ENCODE assay signal across 8 cellular contexts in the genomic region with DNA sequence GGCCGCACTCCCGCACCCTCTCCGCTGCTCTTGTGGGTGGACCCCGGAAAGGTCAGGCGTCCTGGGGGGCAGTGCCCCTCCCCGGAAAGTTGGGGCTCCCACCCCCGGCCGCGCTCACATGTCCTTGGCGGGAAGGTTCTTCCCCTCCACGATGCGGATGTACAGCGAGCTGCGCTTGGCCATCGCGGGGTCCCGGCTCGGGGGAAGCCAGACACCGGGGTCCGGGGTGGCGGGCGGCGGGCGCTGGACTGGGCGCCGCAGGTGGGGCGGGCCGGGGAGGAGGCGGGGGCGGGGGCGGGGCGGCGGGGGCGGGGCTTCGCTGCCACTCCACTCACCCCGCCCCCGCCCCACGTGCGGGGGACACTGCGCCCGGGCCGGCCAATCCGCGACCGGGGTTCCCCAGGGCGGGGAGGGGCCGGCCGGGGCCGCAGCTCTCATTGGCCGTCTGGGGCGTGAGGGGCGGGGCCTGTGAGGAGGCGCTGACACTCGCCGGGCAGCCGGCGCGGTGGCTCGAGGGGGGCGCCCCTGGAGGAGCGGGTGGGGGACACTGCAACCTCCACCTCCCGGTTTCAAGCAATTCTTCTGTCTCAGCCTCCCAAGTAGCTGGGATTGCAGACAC. TPM values are rescaled to one million over a fixed set of nuclear protein-coding genes. Genes with fewer than 3 reads are reported as not detected.
A peak's percentile ranks its signal among the peaks of the same experiment; 100 is the strongest.
DNase-seq lines count a peak whose midpoint lies in the region; ATAC-seq, FAIRE-seq and TF ChIP-seq lines count a peak whose summit lies in the region.
"Not testable (repeated sequence)": the region's sequence is repeated elsewhere in the genome, so short reads cannot be mapped to it uniquely, and the experiment has no call there.

A gene (minus strand): TSS at position 250 of the 619 bp plus-strand sequence. CDS start 67 bp downstream, at position 183.

- H3K9me3 Mint-ChIP-seq in astrocyte (ENCODE audit: unreplicated experiment): not testable (repeated sequence)

- not testable (repeated sequence) for H3K79me2 ChIP-seq in astrocyte (ENCODE audit: insufficient read depth, low read length)

- H3K36me3 ChIP-seq in astrocyte (ENCODE audit: insufficient read depth, low read length); cardiac muscle cell; neuron (ENCODE audit: insufficient read depth, low read length); tibial artery: not testable (repeated sequence)

- not testable (repeated sequence) for H3K27ac Mint-ChIP-seq in T-helper 17 cell; astrocyte (ENCODE audit: unreplicated experiment)

- TF ChIP-seq CTCF in astrocyte (IDR thresholded peaks at IDR 0.05; ENCODE audit: insufficient read depth, low read depth, low read length); cardiac muscle cell (IDR thresholded peaks at IDR 0.05; ENCODE audit: low read depth, low read length); tibial artery (IDR thresholded peaks at IDR 0.05): not testable (repeated sequence)

- peak within 1 kb of the TSS; percentile 63 for H3K4me2 ChIP-seq in astrocyte (ENCODE audit: low read length)

- not testable (repeated sequence) for H3K36me3 Mint-ChIP-seq in T-helper 17 cell (ENCODE audit: low read depth); astrocyte (ENCODE audit: low read depth, unreplicated experiment)

- not testable (repeated sequence) for H4K20me1 ChIP-seq in astrocyte (ENCODE audit: insufficient read depth, low read length)

- not testable (repeated sequence) for H3K27ac ChIP-seq in astrocyte (ENCODE audit: low read depth, low read length); cardiac muscle cell
- H3K27ac ChIP-seq in tibial artery: peak within 1 kb of the TSS in 1 of 2 donors; percentile 56

- not testable (repeated sequence) for H3K27me3 Mint-ChIP-seq in T-helper 17 cell; astrocyte (ENCODE audit: low read depth, unreplicated experiment)

- ATAC-seq in GM21717 (IDR thresholded peaks at IDR 0.05; ENCODE audit: unreplicated experiment) (peak; percentile 48), HG03442 (IDR thresholded peaks at IDR 0.05; ENCODE audit: unreplicated experiment) (peak; percentile 59), T-helper 17 cell (peak; percentile 99)

- H3K4me1 Mint-ChIP-seq in T-helper 17 cell; astrocyte (ENCODE audit: low read depth, unreplicated experiment): not testable (repeated sequence)

- not testable (repeated sequence) for H2AFZ ChIP-seq in astrocyte (ENCODE audit: low read depth, low read length); neuron (ENCODE audit: low read depth, low read length)

- FAIRE-seq in astrocyte (lab: Jason Lieb, UNC): not testable (repeated sequence)

- peak within 1 kb of the TSS; percentile 57; the same call in 1 of the 2 replicates for H3K4me3 ChIP-seq in GM08714 (ENCODE audit: low read length)
- H3K4me3 ChIP-seq in astrocyte (ENCODE audit: insufficient read depth, low read depth, low read length): not testable (repeated sequence)
- H3K4me3 ChIP-seq in cardiac muscle cell: peak within 1 kb of the TSS; percentile 45
- peak within 1 kb of the TSS; percentile 37 for H3K4me3 ChIP-seq in neuron (ENCODE audit: low read length)
- H3K4me3 ChIP-seq in tibial artery: peak within 1 kb of the TSS; percentile 50 to 54

- intact Hi-C loops in tibial artery (cut with DNase I; ENCODE audit: low total_unique reads): not testable (repeated sequence)

- not testable (repeated sequence) for H3K27me3 ChIP-seq in astrocyte (ENCODE audit: insufficient read depth, low read length); cardiac muscle cell; neuron (ENCODE audit: insufficient read depth, low read length); tibial artery

- H3K9ac ChIP-seq in astrocyte (ENCODE audit: low read length): not testable (repeated sequence)

- not testable (repeated sequence) for H3K9me3 ChIP-seq in T-helper 17 cell (ENCODE audit: control insufficient read depth, low read length, poor library complexity, severe bottlenecking); astrocyte (ENCODE audit: insufficient read depth, low read depth, low read length); cardiac muscle cell (ENCODE audit: low read depth); neuron (ENCODE audit: low read length); tibial artery

- H3K4me3 Mint-ChIP-seq in T-helper 17 cell; astrocyte (ENCODE audit: unreplicated experiment): not testable (repeated sequence)

- DNase-seq in T-helper 17 cell: peak; percentile 22 to 37 (median 28)
- DNase-seq in astrocyte (ENCODE audit: low read depth): not testable (repeated sequence)
- peak in 1 of 2 donors; percentile 67 for DNase-seq in cardiac muscle cell (ENCODE audit: low read depth in 1 of 2, low spot score in 1 of 2)
- DNase-seq in tibial artery: peak; percentile 45 to 68

- H3K4me1 ChIP-seq in astrocyte (ENCODE audit: insufficient read depth, low read length); cardiac muscle cell (ENCODE audit: low read depth); neuron (ENCODE audit: insufficient read depth, low read length); tibial artery: not testable (repeated sequence)

RNA-seq across cellular contexts. Expression of the gene that starts here (rescaled TPM):
- total RNA-seq in T-helper 17 cell (10 to 100 TPM; 58.5 to 61.6 TPM), astrocyte (5.0 and 7.2 TPM in 2 replicates), cardiac muscle cell (11.7 and 37.1 TPM in 2 replicates)
- polyA plus RNA-seq in cardiac muscle cell: 15.1 and 53.1 TPM in 2 replicates

Comparison
In these comparisons a context has a peak if more than half of its experiments do, and no peak if none do; other contexts are left out.
1. ATAC-seq: peak in every context shown above with its lines; median percentile 99 in T-helper 17 cell; 59 in HG03442; 48 in GM21717.